In genomic region chr15:73560501-73561117, GRCh38 we compare ENCODE assay signal across 9 cellular contexts.
DNase-seq lines count a peak whose midpoint lies in the region; ATAC-seq, FAIRE-seq and TF ChIP-seq lines count a peak whose summit lies in the region.
"Had no signal": no experiment of that assay in that cellular context is flagged by ENCODE, and none has a peak within 500 bp of the region (broad histone marks: within the 10 kb centered on the region; RNA-seq: fewer than 3 reads in every experiment).

No MANE protein-coding gene starts in this region.

- H3K36me3 Mint-ChIP-seq in chondrocyte (ENCODE audit: low read depth) (peaks cover 24% of the 10 kb centered on the region), mesothelial cell of epicardium (peaks cover 14% of the 10 kb centered on the region)

- no peaks in the 10 kb centered on the region for H4K20me1 ChIP-seq in OCI-LY1 (ENCODE audit: insufficient read depth, low read length)

- H3K9me2 ChIP-seq in OCI-LY1 (ENCODE audit: low read depth, low read length) = no peaks in the 10 kb centered on the region

- no peak overlapping the region for H3K27ac Mint-ChIP-seq in chondrocyte (ENCODE audit: unreplicated experiment)
- no peak overlapping the region for H3K27ac Mint-ChIP-seq in mesothelial cell of epicardium

- no peaks in the 10 kb centered on the region for H3K9me3 ChIP-seq in OCI-LY1 (ENCODE audit: low read length)
- H3K9me3 ChIP-seq: neutrophil had no signal

- no peak for ATAC-seq in HG03571 (IDR thresholded peaks at IDR 0.05; ENCODE audit: unreplicated experiment)

- H3K9ac ChIP-seq in OCI-LY1 (ENCODE audit: low read length) = no peak overlapping the region

- H2AFZ ChIP-seq in OCI-LY1 (ENCODE audit: low read length) = no peak overlapping the region

- H3K4me1 ChIP-seq in OCI-LY1 (ENCODE audit: insufficient read depth, low read length, severe bottlenecking) = no peaks in the 10 kb centered on the region

- H3K79me2 ChIP-seq in OCI-LY1 (ENCODE audit: insufficient read depth, low read length) = no peaks in the 10 kb centered on the region

- H3K4me1 Mint-ChIP-seq in chondrocyte (ENCODE audit: low read depth) = peaks cover 19% of the 10 kb centered on the region
- peaks cover 1% of the 10 kb centered on the region for H3K4me1 Mint-ChIP-seq in mesothelial cell of epicardium

- no peaks in the 10 kb centered on the region for H3K27me3 ChIP-seq in OCI-LY1 (ENCODE audit: insufficient read depth, low read length)
- H3K27me3 ChIP-seq: neutrophil had no signal

- H3K9me3 Mint-ChIP-seq in chondrocyte (ENCODE audit: low read depth) (no peaks in the 10 kb centered on the region), mesothelial cell of epicardium (no peaks in the 10 kb centered on the region)

- no peak for FAIRE-seq in D721Med (lab: Jason Lieb, UNC)
- no peak for FAIRE-seq in urothelium cell line (lab: Jason Lieb, UNC)

- H3K4me3 Mint-ChIP-seq in chondrocyte (ENCODE audit: unreplicated experiment) (no peak overlapping the region), mesothelial cell of epicardium (no peak overlapping the region)

- no peak overlapping the region for H3K4me2 ChIP-seq in OCI-LY1 (ENCODE audit: low read length)

- TF ChIP-seq EP300 in Ishikawa (IDR thresholded peaks at IDR 0.05; ENCODE audit: borderline replicate concordance) = no peak

- TF ChIP-seq RAD21 in Ishikawa (IDR thresholded peaks at IDR 0.05; ENCODE audit: low read depth) = peak; percentile 64

- H3K27me3 Mint-ChIP-seq in chondrocyte (ENCODE audit: low read depth) (no peaks in the 10 kb centered on the region), mesothelial cell of epicardium (ENCODE audit: low read depth) (no peaks in the 10 kb centered on the region)

- DNase-seq in D721Med (ENCODE audit: insufficient read length, low spot score) (no peak), chondrocyte (ENCODE audit: low spot score) (no peak), mesothelial cell of epicardium (ENCODE audit: low spot score in 2 of 2, unreplicated experiment in 2 of 2) (no peak), urothelium cell line (ENCODE audit: low spot score) (no peak), mesenteric fat pad (ENCODE audit: low spot score) (no peak)

- peaks cover 57% of the 10 kb centered on the region; the same call in 1 of the 2 replicates for H3K36me3 ChIP-seq in OCI-LY1 (ENCODE audit: insufficient read depth, low read length)

- no peak overlapping the region for H3K27ac ChIP-seq in OCI-LY1 (ENCODE audit: low read depth, low read length, poor library complexity, severe bottlenecking)
- H3K27ac ChIP-seq: neutrophil had no signal

- H3K4me3 ChIP-seq in OCI-LY1 (ENCODE audit: low read depth, low read length, poor library complexity, severe bottlenecking) = no peak overlapping the region

- TF ChIP-seq CTCF in D721Med (IDR thresholded peaks at IDR 0.05; ENCODE audit: insufficient read depth, missing control alignments) (peak; percentile 59), OCI-LY1 (IDR thresholded peaks at IDR 0.05; ENCODE audit: low read length) (peak; percentile 44), chondrocyte (IDR thresholded peaks at IDR 0.05) (peak; percentile 89), mesothelial cell of epicardium (IDR thresholded peaks at IDR 0.05; ENCODE audit: unreplicated experiment) (peak; percentile 62)

- H3F3A ChIP-seq in OCI-LY1 (ENCODE audit: insufficient read depth, low read length) = no peaks in the 10 kb centered on the region

TF ChIP-seq in Ishikawa, 13 proteins besides CTCF, POLR2A, EP300 and RAD21:
- TF ChIP-seq USF1 (IDR thresholded peaks at IDR 0.05) = no peak
- no peak for TF ChIP-seq NFIC (IDR thresholded peaks at IDR 0.05)
